ENCODE assay signal across 9 cellular contexts in the genomic region with DNA sequence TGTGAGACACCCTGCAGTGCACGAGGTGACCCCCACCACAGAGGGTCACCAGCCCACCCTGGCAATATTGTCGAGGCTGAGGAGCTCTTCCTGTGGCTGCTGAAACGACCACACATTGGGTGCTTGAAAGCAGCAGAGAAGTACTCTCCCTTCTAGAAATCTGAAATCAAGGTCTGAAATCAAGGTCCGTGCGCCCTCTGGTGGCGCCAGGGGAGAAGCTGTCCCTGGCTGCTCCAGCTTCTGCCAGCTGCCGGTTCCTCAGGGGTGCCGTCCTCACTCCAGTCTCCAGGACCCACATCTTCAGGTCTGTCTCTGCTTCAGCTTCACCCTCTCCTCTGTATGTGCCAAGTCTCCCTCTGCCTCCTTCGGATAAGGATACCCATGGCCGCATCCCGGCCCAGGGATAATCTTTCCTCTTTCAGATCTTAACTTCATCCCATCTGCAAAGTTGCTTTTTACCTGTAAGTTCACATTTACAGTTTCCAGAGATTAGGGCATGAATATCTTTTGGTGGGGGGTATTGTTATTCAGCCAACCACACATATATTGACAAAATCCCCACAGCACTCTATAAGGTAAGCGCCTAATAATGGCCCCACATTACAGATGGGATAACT.
DNase-seq lines count a peak whose midpoint lies in the region; ATAC-seq, FAIRE-seq and TF ChIP-seq lines count a peak whose summit lies in the region.
"Had no signal": no experiment of that assay in that cellular context is flagged by ENCODE, and none has a peak within 500 bp of the region (broad histone marks: within the 10 kb centered on the region; RNA-seq: fewer than 3 reads in every experiment).

No MANE protein-coding gene starts in this region.

- TF ChIP-seq POLR2A in ovary (IDR thresholded peaks at IDR 0.05) = no peak
- no peak for TF ChIP-seq POLR2A in transverse colon (IDR thresholded peaks at IDR 0.05)

- no peaks in the 10 kb centered on the region for H3K4me1 ChIP-seq in SJSA1 (replicated peaks)
- no peaks in the 10 kb centered on the region for H3K4me1 ChIP-seq in ovary (ENCODE audit: insufficient read depth)
- no peaks in the 10 kb centered on the region for H3K4me1 ChIP-seq in transverse colon

- no peak overlapping the region for H3K27ac ChIP-seq in SJSA1
- no peak overlapping the region for H3K27ac ChIP-seq in ovary
- H3K27ac ChIP-seq in transverse colon = no peak overlapping the region

- H3K9me3 ChIP-seq in SJSA1 (replicated peaks) (no peaks in the 10 kb centered on the region), ovary (no peaks in the 10 kb centered on the region), transverse colon (no peaks in the 10 kb centered on the region)

- in situ Hi-C loops in transverse colon (cut with MboI; ENCODE audit: low pct_ligation_motif_present in 1 of 4, low pct_unique_long_range_greater_than_20kb in 1 of 4, low sequenced_read_pairs in 3 of 4) = no loop called here

- intact Hi-C loops in ovary (cut with DNase I) = no loop called here
- intact Hi-C loops in transverse colon (cut with DNase I; ENCODE audit: low total_unique reads) = no loop called here

- H3K4me3 ChIP-seq in SJSA1 = no peak overlapping the region
- no peak overlapping the region for H3K4me3 ChIP-seq in ovary
- no peak overlapping the region for H3K4me3 ChIP-seq in transverse colon

- H3K36me3 ChIP-seq in SJSA1 (no peaks in the 10 kb centered on the region), ovary (no peaks in the 10 kb centered on the region), transverse colon (no peaks in the 10 kb centered on the region)

- no peak for ATAC-seq in GM19351 (IDR thresholded peaks at IDR 0.05; ENCODE audit: unreplicated experiment)

- 8 to 11% (median 9%) methylated on average over 12 of the region's 12 CpGs for WGBS in ovary, 3 donors
- 0 to 13% methylated on average over 3 to 12 of the region's 12 CpGs for WGBS in transverse colon (ENCODE audit: low coverage in 1 of 2), 2 donors

- no peak for FAIRE-seq in frontal cortex (lab: Jason Lieb, UNC)
- FAIRE-seq: endometrium had no signal

- no peak for TF ChIP-seq CTCF in ovary (IDR thresholded peaks at IDR 0.05)
- peak; percentile 56 to 87 (median 81) for TF ChIP-seq CTCF in transverse colon (IDR thresholded peaks at IDR 0.05)

- peaks cover 4% of the 10 kb centered on the region; the same call in 1 of the 2 replicates for H3K27me3 ChIP-seq in SJSA1 (replicated peaks)
- no peaks in the 10 kb centered on the region for H3K27me3 ChIP-seq in ovary
- peaks cover 50% of the 10 kb centered on the region for H3K27me3 ChIP-seq in transverse colon

- no peak for TF ChIP-seq EP300 in ovary (IDR thresholded peaks at IDR 0.05)
- TF ChIP-seq EP300 in transverse colon (IDR thresholded peaks at IDR 0.05; ENCODE audit: low read depth) = no peak

- DNase-seq in GDM1 (lab: John Stamatoyannopoulos, UW) = peak; percentile 34
- DNase-seq in M059J (ENCODE audit: low read depth) = peak; percentile 69
- peak; percentile 41 to 63 for DNase-seq in SJSA1 (ENCODE audit: low read depth in 1 of 2, low spot score in 2 of 2)
- peak; percentile 16 for DNase-seq in activated gamma-delta T cell (lab: John Stamatoyannopoulos, UW)
- DNase-seq in frontal cortex (ENCODE audit: low spot score in 2 of 2) = peak; percentile 33 to 77
- peak; percentile 13 to 67 (median 49) for DNase-seq in ovary
- DNase-seq in transverse colon = peak; percentile 68

Comparison
In these comparisons a context has a peak if more than half of its experiments do, and no peak if none do; other contexts are left out.
1. DNase-seq: peak in every context shown above with its lines; median percentile 69 in M059J; 68 in transverse colon; 55 in frontal cortex; 52 in SJSA1; 49 in ovary; 34 in GDM1; 16 in activated gamma-delta T cell.
2. CTCF ChIP-seq: peak in transverse colon (5 of 5); none in ovary (0 of 3).